21 cellular contexts compared by ENCODE assay signal in the genomic region with DNA sequence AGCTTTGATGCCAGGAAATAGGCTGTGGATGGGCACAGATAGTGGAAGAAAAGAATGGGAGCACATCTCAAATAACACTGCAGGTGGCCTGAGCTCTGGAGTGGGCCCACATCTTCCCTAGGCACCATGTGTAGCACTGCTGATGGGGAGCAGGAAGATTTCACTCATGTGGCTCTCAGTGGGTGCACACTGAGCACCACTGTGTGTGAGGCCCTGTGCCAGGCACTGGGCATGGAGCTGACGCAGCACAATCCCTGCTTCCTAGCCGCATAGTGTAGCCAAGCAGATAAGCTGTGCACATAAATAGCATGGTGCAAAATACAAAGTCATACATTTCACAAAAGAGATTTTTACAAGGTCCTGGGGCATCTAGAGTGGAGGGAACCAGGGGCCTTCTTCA.
"Had no signal": no experiment of that assay in that cellular context is flagged by ENCODE, and none has a peak within 500 bp of the region (broad histone marks: within the 10 kb centered on the region; RNA-seq: fewer than 3 reads in every experiment).

No MANE protein-coding gene starts in this region.

- H3K27ac ChIP-seq: body of pancreas, cardiac muscle cell, foreskin keratinocyte, upper lobe of left lung, WERI-Rb-1 had no signal

- H3K9me3 ChIP-seq: body of pancreas, upper lobe of left lung had no signal

- ATAC-seq: activated CD8-positive, alpha-beta memory T cell treated with anti-CD3 and anti-CD28 coated beads, Interleukin-2, amount 10 ng/mL, durations not matched to agents 7 days and 5 days; activated CD8-positive, alpha-beta T cell treated with anti-CD3 and anti-CD28 coated beads for 36 hours; body of pancreas; foreskin keratinocyte; stimulated activated naive B cell treated with anti-CD40 and anti-IgM and Interleukin-4, amounts not matched to agents 10 μg/mL and 1 μg/mL and 100 μg/mL, for 72 hours had no signal

- H3K27me3 ChIP-seq: body of pancreas, cardiac muscle cell, upper lobe of left lung had no signal

- H3K4me1 ChIP-seq: body of pancreas, foreskin keratinocyte, upper lobe of left lung had no signal

- H3K36me3 ChIP-seq: cardiac muscle cell, upper lobe of left lung, WERI-Rb-1 had no signal

- FAIRE-seq: TTC549 had no signal

- H3K4me3 ChIP-seq: body of pancreas, cardiac muscle cell, upper lobe of left lung had no signal

- DNase-seq: activated CD4-positive, alpha-beta T cell treated with anti-CD3 and anti-CD28 coated beads, Interleukin-2, amount 10 ng/mL, durations not matched to agents 7 days and 5 days; activated CD4-positive, CD25-positive, alpha-beta regulatory T cell treated with anti-CD3 and anti-CD28 coated beads, Interleukin-2, amount 50 U/mL, for 72 hours; activated CD8-positive, alpha-beta memory T cell treated with anti-CD3 and anti-CD28 coated beads, Interleukin-2, amount 10 ng/mL, durations not matched to agents 7 days and 5 days; activated CD8-positive, alpha-beta T cell treated with anti-CD3 and anti-CD28 coated beads for 36 hours; activated effector memory CD4-positive, alpha-beta T cell treated with anti-CD3 and anti-CD28 coated beads, Interleukin-2, amount 50 U/mL, for 16 hours; activated naive CD4-positive, alpha-beta T cell treated with anti-CD3 and anti-CD28 coated beads, Interleukin-2, amount 10 ng/mL, durations not matched to agents 7 days and 5 days; activated T-cell treated with anti-CD3 and anti-CD28 coated beads for 4 hours; effector memory CD4-positive, alpha-beta T cell; foreskin keratinocyte; hippocampal formation; kidney glomerular epithelial cell; nucleus accumbens; stimulated activated CD4-positive, alpha-beta T cell treated with anti-CD3 and anti-CD28 coated beads, Interleukin-2, amount 100 ng/mL, for 48 hours; stimulated activated CD8-positive, alpha-beta memory T cell treated with anti-CD3 and anti-CD28 coated beads, Interleukin-4, amount 100 ng/mL, for 48 hours; stimulated activated naive B cell treated with anti-CD40 and anti-IgM and Interleukin-4, amounts not matched to agents 10 μg/mL and 1 μg/mL and 100 μg/mL, for 72 hours; T-helper 1 cell; upper lobe of left lung; WERI-Rb-1 had no signal
